In the genomic region with DNA sequence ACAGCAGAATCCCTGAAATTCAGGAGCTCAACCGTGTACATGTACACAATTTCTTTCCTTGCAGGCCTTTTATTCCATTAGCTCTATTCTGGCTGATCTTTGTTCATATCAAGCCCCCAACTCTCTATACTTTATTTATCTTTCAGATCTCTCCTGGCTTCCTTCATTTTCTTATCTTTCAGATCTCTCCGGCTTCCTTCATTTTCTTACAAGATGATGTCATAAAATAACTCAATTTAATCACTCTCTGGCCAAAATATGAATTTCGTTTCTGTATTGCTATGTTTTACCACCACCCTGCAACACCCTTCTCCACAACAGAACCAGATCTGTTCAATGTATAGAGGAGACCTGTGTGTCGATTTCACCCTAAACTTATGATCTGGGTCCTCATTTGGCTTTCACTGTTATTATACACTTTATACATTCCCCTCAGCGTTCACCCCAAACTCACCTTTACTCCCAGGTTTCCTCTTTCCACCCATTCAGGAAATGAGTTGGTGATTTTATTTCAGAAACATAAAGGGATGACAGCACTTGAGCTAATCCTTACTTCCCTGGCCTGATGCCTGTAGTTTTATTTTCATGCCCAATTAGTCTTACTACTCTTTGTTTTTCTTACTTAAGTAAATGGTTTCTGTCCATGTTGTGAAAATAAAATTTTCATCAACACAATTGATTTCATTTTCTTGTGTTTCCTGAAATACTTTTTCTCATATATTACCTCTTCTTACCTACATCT, we compare ENCODE assay signal across 1 cellular context.
TF ChIP-seq lines count a peak whose summit lies in the region.

No MANE protein-coding gene starts in this region.

TF ChIP-seq in HEK293, 187 proteins besides CTCF, POLR2A, EP300 and RAD21 (continued from another document):
- TF ChIP-seq, protein P1, sequence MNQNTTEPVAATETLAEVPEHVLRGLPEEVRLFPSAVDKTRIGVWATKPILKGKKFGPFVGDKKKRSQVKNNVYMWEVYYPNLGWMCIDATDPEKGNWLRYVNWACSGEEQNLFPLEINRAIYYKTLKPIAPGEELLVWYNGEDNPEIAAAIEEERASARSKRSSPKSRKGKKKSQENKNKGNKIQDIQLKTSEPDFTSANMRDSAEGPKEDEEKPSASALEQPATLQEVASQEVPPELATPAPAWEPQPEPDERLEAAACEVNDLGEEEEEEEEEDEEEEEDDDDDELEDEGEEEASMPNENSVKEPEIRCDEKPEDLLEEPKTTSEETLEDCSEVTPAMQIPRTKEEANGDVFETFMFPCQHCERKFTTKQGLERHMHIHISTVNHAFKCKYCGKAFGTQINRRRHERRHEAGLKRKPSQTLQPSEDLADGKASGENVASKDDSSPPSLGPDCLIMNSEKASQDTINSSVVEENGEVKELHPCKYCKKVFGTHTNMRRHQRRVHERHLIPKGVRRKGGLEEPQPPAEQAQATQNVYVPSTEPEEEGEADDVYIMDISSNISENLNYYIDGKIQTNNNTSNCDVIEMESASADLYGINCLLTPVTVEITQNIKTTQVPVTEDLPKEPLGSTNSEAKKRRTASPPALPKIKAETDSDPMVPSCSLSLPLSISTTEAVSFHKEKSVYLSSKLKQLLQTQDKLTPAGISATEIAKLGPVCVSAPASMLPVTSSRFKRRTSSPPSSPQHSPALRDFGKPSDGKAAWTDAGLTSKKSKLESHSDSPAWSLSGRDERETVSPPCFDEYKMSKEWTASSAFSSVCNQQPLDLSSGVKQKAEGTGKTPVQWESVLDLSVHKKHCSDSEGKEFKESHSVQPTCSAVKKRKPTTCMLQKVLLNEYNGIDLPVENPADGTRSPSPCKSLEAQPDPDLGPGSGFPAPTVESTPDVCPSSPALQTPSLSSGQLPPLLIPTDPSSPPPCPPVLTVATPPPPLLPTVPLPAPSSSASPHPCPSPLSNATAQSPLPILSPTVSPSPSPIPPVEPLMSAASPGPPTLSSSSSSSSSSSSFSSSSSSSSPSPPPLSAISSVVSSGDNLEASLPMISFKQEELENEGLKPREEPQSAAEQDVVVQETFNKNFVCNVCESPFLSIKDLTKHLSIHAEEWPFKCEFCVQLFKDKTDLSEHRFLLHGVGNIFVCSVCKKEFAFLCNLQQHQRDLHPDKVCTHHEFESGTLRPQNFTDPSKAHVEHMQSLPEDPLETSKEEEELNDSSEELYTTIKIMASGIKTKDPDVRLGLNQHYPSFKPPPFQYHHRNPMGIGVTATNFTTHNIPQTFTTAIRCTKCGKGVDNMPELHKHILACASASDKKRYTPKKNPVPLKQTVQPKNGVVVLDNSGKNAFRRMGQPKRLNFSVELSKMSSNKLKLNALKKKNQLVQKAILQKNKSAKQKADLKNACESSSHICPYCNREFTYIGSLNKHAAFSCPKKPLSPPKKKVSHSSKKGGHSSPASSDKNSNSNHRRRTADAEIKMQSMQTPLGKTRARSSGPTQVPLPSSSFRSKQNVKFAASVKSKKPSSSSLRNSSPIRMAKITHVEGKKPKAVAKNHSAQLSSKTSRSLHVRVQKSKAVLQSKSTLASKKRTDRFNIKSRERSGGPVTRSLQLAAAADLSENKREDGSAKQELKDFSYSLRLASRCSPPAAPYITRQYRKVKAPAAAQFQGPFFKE (tag by site-specific recombination; IDR thresholded peaks at IDR 0.05; ENCODE audit: borderline replicate concordance), result no peak
- no peak for TF ChIP-seq BCL11B (tag by site-specific recombination; IDR thresholded peaks at IDR 0.05; ENCODE audit: low read depth)
